Comparison of ENCODE assay signal across 24 cellular contexts in genomic region chr2:181070834-181071200, GRCh38.
"Had no signal": no experiment of that assay in that cellular context is flagged by ENCODE, and none has a peak within 500 bp of the region (broad histone marks: within the 10 kb centered on the region; RNA-seq: fewer than 3 reads in every experiment).

No MANE protein-coding gene starts in this region.

- DNase-seq: Karpas-422; NCI-H1092; NCI-H1105 treated with DMSO at 0.1 percent for 48 hours; NCI-H1417 treated with DMSO at 0.1 percent for 48 hours; NCI-H146; NCI-H1694 treated with DMSO at 0.1 percent for 48 hours; NCI-H1930; NCI-H2081; NCI-H2107; NCI-H2227 treated with DMSO at 0.1 percent for 48 hours; NCI-H446; NCI-H510A; NCI-H524 treated with DMSO at 0.1 percent for 48 hours; NCI-H69; NCI-H774; NK-92 treated with Interleukin-12 subunit alpha and Interleukin-12 subunit beta, amount 100 ng/mL, for 24 hours; SHP77; SK-N-SH; SW 1271 had no signal

- H3K36me3 ChIP-seq: MG63 had no signal

- H3K27ac ChIP-seq: HL-60, RWPE1 had no signal

- H3K9me3 ChIP-seq: MG63, SK-N-SH had no signal

- H3K27me3 ChIP-seq: MG63 had no signal

- FAIRE-seq: HTR-8/SVneo had no signal

- ATAC-seq: Panc1 had no signal

- H3K9ac ChIP-seq: SK-N-SH had no signal

- H3K4me3 ChIP-seq: MG63 had no signal

- H3K4me2 ChIP-seq: SK-N-SH had no signal
